In the genomic region with DNA sequence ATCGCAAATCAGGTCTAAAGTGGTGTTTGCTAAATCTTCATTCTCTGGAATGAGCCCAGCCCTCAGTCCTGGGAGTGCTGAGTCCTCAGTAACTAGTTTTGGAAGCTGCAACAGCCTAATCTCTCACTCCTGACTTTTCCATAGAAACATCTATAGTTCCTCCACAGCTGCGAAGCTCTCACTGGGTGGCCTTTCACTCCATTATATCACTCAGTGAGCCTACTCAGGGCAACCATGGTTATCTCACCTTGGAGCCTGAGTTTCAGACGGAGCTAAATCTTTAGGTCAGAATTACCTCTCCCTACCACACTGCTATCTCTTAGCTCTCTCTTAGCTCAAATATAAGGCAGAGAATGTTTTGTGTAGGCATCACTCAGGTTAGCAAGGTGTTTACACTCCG, we compare ENCODE assay signal across 1 cellular context.
TF ChIP-seq lines count a peak whose summit lies in the region.

No MANE protein-coding gene starts in this region.

TF ChIP-seq in GM23338, 12 proteins besides CTCF, POLR2A, EP300 and RAD21:
- TF ChIP-seq ZNF462 (CRISPR knock-in tag; IDR thresholded peaks at IDR 0.05) = no peak
- TF ChIP-seq CREB1 (CRISPR knock-in tag; IDR thresholded peaks at IDR 0.05; ENCODE audit: low read depth) = no peak
- no peak for TF ChIP-seq STAT1 (IDR thresholded peaks at IDR 0.05; ENCODE audit: unreplicated experiment)
- TF ChIP-seq EZH2 (IDR thresholded peaks at IDR 0.05; ENCODE audit: low read depth, unreplicated experiment) = no peak
- no peak for TF ChIP-seq ETS1 (IDR thresholded peaks at IDR 0.05)
- no peak for TF ChIP-seq POLR2AphosphoS5 (IDR thresholded peaks at IDR 0.05; ENCODE audit: low read depth)
- TF ChIP-seq ZNF331 (CRISPR knock-in tag; IDR thresholded peaks at IDR 0.05; ENCODE audit: low read depth) = no peak
- TF ChIP-seq JUNB (IDR thresholded peaks at IDR 0.05; ENCODE audit: unreplicated experiment) = no peak
- no peak for TF ChIP-seq NANOG (IDR thresholded peaks at IDR 0.05; ENCODE audit: borderline replicate concordance)
